In the genomic region with DNA sequence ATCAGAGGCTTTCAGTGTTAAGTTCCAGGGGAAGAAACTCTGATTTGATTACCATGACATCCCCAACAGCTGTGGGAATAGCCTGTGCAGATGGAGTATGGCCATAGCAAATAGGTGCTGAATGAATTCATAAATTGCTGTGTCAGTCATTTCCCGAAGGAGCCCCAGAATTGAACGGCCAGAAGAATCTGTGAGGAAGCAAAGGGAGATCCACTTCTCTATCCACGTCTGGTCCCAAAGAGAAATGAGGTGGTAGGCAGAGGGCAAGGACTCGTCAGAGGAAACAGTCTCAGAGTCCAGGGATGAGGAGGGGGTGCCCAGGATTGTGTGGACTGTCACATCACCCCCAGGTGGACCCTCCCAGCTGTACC, we compare ENCODE assay signal across 1 cellular context.
TF ChIP-seq lines count a peak whose summit lies in the region.

No MANE protein-coding gene starts in this region.

TF ChIP-seq in HepG2, 621 proteins besides CTCF, POLR2A, EP300 and RAD21:
- TF ChIP-seq ZNF616 (CRISPR knock-in tag; IDR thresholded peaks at IDR 0.05; ENCODE audit: low read depth) = no peak
- TF ChIP-seq MAFK (conservative IDR thresholded peaks at IDR 0.05 in 1 of 2, IDR thresholded peaks at IDR 0.05 in 1 of 2; ENCODE audit: low read length in 2 of 2) = peak; percentile 83 to 88
- TF ChIP-seq MAFF (IDR thresholded peaks at IDR 0.05; ENCODE audit: low read depth, low read length) = peak; percentile 71
